1 cellular context compared by ENCODE assay signal in the genomic region with DNA sequence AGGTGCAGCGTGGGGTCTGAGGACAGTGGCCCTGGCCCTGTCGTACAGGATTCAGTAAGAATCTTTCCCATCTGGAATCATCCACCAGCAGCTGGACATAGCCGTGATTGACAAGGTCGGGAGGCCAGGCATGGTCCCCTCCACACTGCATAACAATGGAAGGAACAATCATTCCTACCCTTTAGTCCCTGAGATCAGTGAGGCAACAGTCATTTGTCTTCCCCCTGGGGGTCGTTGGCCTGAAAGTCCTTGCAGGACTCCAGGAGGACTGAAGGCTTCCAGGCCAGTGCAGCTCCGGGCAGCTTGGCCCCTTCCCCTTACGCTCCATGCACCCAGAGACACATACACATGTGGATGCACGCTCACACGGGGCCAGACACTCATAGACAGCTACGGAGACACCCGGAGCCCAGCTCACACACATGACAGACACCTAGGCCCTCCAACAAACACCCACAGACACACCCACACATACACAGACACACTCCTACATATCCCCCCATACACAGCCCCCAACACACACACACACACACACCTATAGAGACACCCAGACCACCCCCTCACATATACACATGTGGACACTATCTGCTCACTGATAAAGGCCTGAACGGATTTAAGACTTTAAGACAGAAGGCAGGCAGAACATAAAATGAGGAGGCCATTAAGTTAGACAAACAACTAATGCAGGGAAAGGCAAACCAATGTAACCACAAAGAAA.
TF ChIP-seq lines count a peak whose summit lies in the region.

No MANE protein-coding gene starts in this region.

TF ChIP-seq in HEK293, 187 proteins besides CTCF, POLR2A, EP300 and RAD21:
- TF ChIP-seq ZFHX2 (tag by site-specific recombination; conservative IDR thresholded peaks at IDR 0.05) (peak; percentile 95), ZNF777 (tag by site-specific recombination; IDR thresholded peaks at IDR 0.05; ENCODE audit: borderline replicate concordance) (no peak), EGR2 (tag by site-specific recombination; IDR thresholded peaks at IDR 0.05; ENCODE audit: low read depth) (peak; percentile 97)
